Comparison of ENCODE assay signal across 11 cellular contexts in genomic region chr2:172783091-172783898, GRCh38. TPM values are rescaled to one million over a fixed set of nuclear protein-coding genes. Genes with fewer than 3 reads are reported as not detected.
DNase-seq lines count a peak whose midpoint lies in the region; ATAC-seq and TF ChIP-seq lines count a peak whose summit lies in the region.
"Had no signal": no experiment of that assay in that cellular context is flagged by ENCODE, and none has a peak within 500 bp of the region (broad histone marks: within the 10 kb centered on the region; RNA-seq: fewer than 3 reads in every experiment).

No MANE protein-coding gene starts in this region.

- H3K27ac Mint-ChIP-seq in mesothelial cell of epicardium: peak overlapping the region; percentile 91
- H3K27ac Mint-ChIP-seq: activated naive CD4-positive, alpha-beta T cell treated with anti-CD3 and anti-CD28 coated beads for 36 hours; memory B cell had no signal

- DNase-seq in NCI-H226: peak; percentile 87
- DNase-seq in ecto neural progenitor cell (ENCODE audit: low spot score): peak; percentile 56
- DNase-seq in mesothelial cell of epicardium (ENCODE audit: low spot score in 2 of 2, unreplicated experiment in 2 of 2): peak in 1 of 2 experiments; percentile 51
- no peak for DNase-seq in T-helper 9 cell
- DNase-seq in NCI-H2227 (lab: John Stamatoyannopoulos, UW; ENCODE audit: unreplicated experiment): no peak
- DNase-seq in NK-92 treated with Interleukin-12 subunit alpha and Interleukin-12 subunit beta, amount 100 ng/mL, for 24 hours (lab: John Stamatoyannopoulos, UW): no peak
- DNase-seq: activated naive CD4-positive, alpha-beta T cell treated with anti-CD3 and anti-CD28 coated beads for 36 hours; GF-D8 had no signal

- no peak overlapping the region for H3K4me3 Mint-ChIP-seq in mesothelial cell of epicardium
- H3K4me3 Mint-ChIP-seq: activated naive CD4-positive, alpha-beta T cell treated with anti-CD3 and anti-CD28 coated beads for 36 hours; memory B cell had no signal

- no peak overlapping the region for H3K27ac ChIP-seq in C4-2B

- TF ChIP-seq CTCF in C4-2B (conservative IDR thresholded peaks at IDR 0.05) (peak; percentile 25), mesothelial cell of epicardium (IDR thresholded peaks at IDR 0.05; ENCODE audit: unreplicated experiment) (no peak)

- peaks cover 3% of the 10 kb centered on the region for H3K36me3 Mint-ChIP-seq in mesothelial cell of epicardium
- H3K36me3 Mint-ChIP-seq: memory B cell had no signal

- no peaks in the 10 kb centered on the region for H3K27me3 Mint-ChIP-seq in mesothelial cell of epicardium (ENCODE audit: low read depth)

- H3K4me1 Mint-ChIP-seq in mesothelial cell of epicardium: peaks cover 23% of the 10 kb centered on the region
- H3K4me1 Mint-ChIP-seq: memory B cell had no signal

- peaks cover 5% of the 10 kb centered on the region for H3K9me3 Mint-ChIP-seq in mesothelial cell of epicardium
- H3K9me3 Mint-ChIP-seq: activated naive CD4-positive, alpha-beta T cell treated with anti-CD3 and anti-CD28 coated beads for 36 hours; memory B cell had no signal

- ATAC-seq in GM21515 (IDR thresholded peaks at IDR 0.05; ENCODE audit: unreplicated experiment): no peak

RNA-seq across cellular contexts. Expression of gene RAPGEF4, which starts 47.6 kb away (rescaled TPM):
- total RNA-seq in mesothelial cell of epicardium: 18.0 to 24.7 TPM (median 24.5 TPM) in 3 replicates

Comparison
In these comparisons a context has a peak if more than half of its experiments do, and no peak if none do; other contexts are left out.
1. DNase-seq: peak in NCI-H226 (single experiment) and ecto neural progenitor cell (single experiment); none in T-helper 9 cell (single experiment), NCI-H2227 (single experiment) and NK-92 treated with Interleukin-12 subunit alpha and Interleukin-12 subunit beta, amount 100 ng/mL, for 24 hours (single experiment).